In genomic region chr12:32089156-32089950, GRCh38 we compare ENCODE assay signal across 17 cellular contexts. TPM values are rescaled to one million over a fixed set of nuclear protein-coding genes. Genes with fewer than 3 reads are reported as not detected.
DNase-seq lines count a peak whose midpoint lies in the region; ATAC-seq and TF ChIP-seq lines count a peak whose summit lies in the region.
"Had no signal": no experiment of that assay in that cellular context is flagged by ENCODE, and none has a peak within 500 bp of the region (broad histone marks: within the 10 kb centered on the region; RNA-seq: fewer than 3 reads in every experiment).

No MANE protein-coding gene starts in this region.

- peak overlapping the region; percentile 12 to 75 (median 54); a peak in 20 of 22 replicates for H3K4me2 ChIP-seq in BLaER1 treated with 17β-estradiol and CSF1 and Interleukin-3, amounts not matched to agents 10 nM and 100 nM

- no peak overlapping the region for H3K27ac ChIP-seq in BLaER1 treated with 17β-estradiol and CSF1 and Interleukin-3, amounts not matched to agents 10 nM and 100 nM
- H3K27ac ChIP-seq: pancreas, spleen, upper lobe of left lung had no signal

- no peaks in the 10 kb centered on the region for H3K36me3 Mint-ChIP-seq in glutamatergic neuron (ENCODE audit: unreplicated experiment)

- no peaks in the 10 kb centered on the region for H3K27me3 Mint-ChIP-seq in glutamatergic neuron (ENCODE audit: unreplicated experiment)
- H3K27me3 Mint-ChIP-seq: activated B cell treated with CpG ODN at 0.5 μM for 24 hours had no signal

- H3K4me1 Mint-ChIP-seq in glutamatergic neuron (ENCODE audit: low read depth, unreplicated experiment), result peaks cover 22% of the 10 kb centered on the region
- H3K4me1 Mint-ChIP-seq: activated B cell treated with CpG ODN at 0.5 μM for 24 hours had no signal

- no peak for TF ChIP-seq CTCF in glutamatergic neuron (IDR thresholded peaks at IDR 0.05; ENCODE audit: partially characterized antibody, unreplicated experiment)

- no peak for ATAC-seq in GM18519 (IDR thresholded peaks at IDR 0.05; ENCODE audit: low FRiP score, unreplicated experiment)
- ATAC-seq: pancreas had no signal

- H3K4me1 ChIP-seq in BLaER1 treated with 17β-estradiol and CSF1 and Interleukin-3, amounts not matched to agents 10 nM and 100 nM, result peaks cover 8 to 16% (median 13%) of the 10 kb centered on the region in 10 experiments; a peak in 19 of 20 replicates
- H3K4me1 ChIP-seq: pancreas, spleen, upper lobe of left lung had no signal

- no peaks in the 10 kb centered on the region for H4K20me1 ChIP-seq in BLaER1 treated with 17β-estradiol and CSF1 and Interleukin-3, amounts not matched to agents 10 nM and 100 nM

- H3K27ac Mint-ChIP-seq in glutamatergic neuron (ENCODE audit: unreplicated experiment), result peak overlapping the region; percentile 88
- H3K27ac Mint-ChIP-seq: activated B cell treated with CpG ODN at 0.5 μM for 24 hours had no signal

- no peak overlapping the region for H3K4me3 ChIP-seq in BLaER1 treated with 17β-estradiol and CSF1 and Interleukin-3, amounts not matched to agents 10 nM and 100 nM
- H3K4me3 ChIP-seq: pancreas, spleen, upper lobe of left lung had no signal

- DNase-seq in HT1080 (ENCODE audit: low read depth) (peak; percentile 42), UCSD-AML1 (lab: John Stamatoyannopoulos, UW; ENCODE audit: unreplicated experiment) (peak; percentile 51), glutamatergic neuron (peak; percentile 19), NOMO-1 treated with dmso at 0.1 percent for 144 hours (lab: John Stamatoyannopoulos, UW; ENCODE audit: unreplicated experiment) (no peak), NCI-H1436 treated with DMSO at 0.1 percent for 48 hours (lab: John Stamatoyannopoulos, UW) (no peak), germinal center (ENCODE audit: low spot score) (no peak)
- DNase-seq: activated B cell treated with CpG ODN at 0.5 μM for 24 hours; activated naive CD4-positive, alpha-beta T cell treated with Interleukin-2 at 50 U/mL for 16 hours; H7; IMR-90; NCI-H1092; pancreas; spleen; stimulated activated naive CD4-positive, alpha-beta T cell treated with Interleukin-2 at 50 U/mL for 16 hours; upper lobe of left lung had no signal

- no peaks in the 10 kb centered on the region for H3K9me3 ChIP-seq in BLaER1 treated with 17β-estradiol and CSF1 and Interleukin-3, amounts not matched to agents 10 nM and 100 nM (replicated peaks in 1 of 11)
- H3K9me3 ChIP-seq: pancreas, spleen, upper lobe of left lung had no signal

- H3K9ac ChIP-seq in BLaER1 treated with 17β-estradiol and CSF1 and Interleukin-3, amounts not matched to agents 10 nM and 100 nM, result no peak overlapping the region

- H3K27me3 ChIP-seq in BLaER1 treated with 17β-estradiol and CSF1 and Interleukin-3, amounts not matched to agents 10 nM and 100 nM, result no peaks in the 10 kb centered on the region
- H3K27me3 ChIP-seq: pancreas, spleen, upper lobe of left lung had no signal

- H3K4me3 Mint-ChIP-seq in glutamatergic neuron (ENCODE audit: unreplicated experiment), result peak overlapping the region; percentile 25
- H3K4me3 Mint-ChIP-seq: activated B cell treated with CpG ODN at 0.5 μM for 24 hours had no signal

- H3K36me3 ChIP-seq in BLaER1 treated with 17β-estradiol and CSF1 and Interleukin-3, amounts not matched to agents 10 nM and 100 nM, result no peaks in the 10 kb centered on the region
- H3K36me3 ChIP-seq: pancreas, spleen, upper lobe of left lung had no signal

- peaks cover 1% of the 10 kb centered on the region for H3K9me3 Mint-ChIP-seq in glutamatergic neuron (ENCODE audit: unreplicated experiment)
- H3K9me3 Mint-ChIP-seq: activated B cell treated with CpG ODN at 0.5 μM for 24 hours had no signal

RNA-seq across cellular contexts. Expression of gene BICD1, which starts 17.3 kb away (rescaled TPM):
- 19.3 and 19.5 TPM in 2 replicates for total RNA-seq in HT1080 (2014; rRNA removed; shearing (Covaris generic))
- polyA plus RNA-seq in HT1080 (2015; cell fraction: cytosol; rRNA removed), result 20.0 and 24.3 TPM in 2 replicates
- 27.3 and 29.0 TPM in 2 replicates for polyA plus RNA-seq in HT1080 (2015; cell fraction: nucleus; rRNA removed)
- total RNA-seq in glutamatergic neuron (ENCODE audit: unreplicated experiment), result 561 TPM

Comparison
In these comparisons a context has a peak if more than half of its experiments do, and no peak if none do; other contexts are left out.
1. DNase-seq: peak in HT1080 (single experiment), UCSD-AML1 (single experiment) and glutamatergic neuron (single experiment); none in NOMO-1 treated with dmso at 0.1 percent for 144 hours (single experiment), NCI-H1436 treated with DMSO at 0.1 percent for 48 hours (single experiment) and germinal center (single experiment).
2. RNA of gene BICD1, which starts 17.3 kb away (total RNA-seq): 561 TPM in glutamatergic neuron (single experiment); 19.3 to 19.5 TPM in HT1080; every median in the first group is over 10 times any median in the second.